In genomic region chr6:17493286-17493685, GRCh38 we compare ENCODE assay signal across 16 cellular contexts.
DNase-seq lines count a peak whose midpoint lies in the region; ATAC-seq and TF ChIP-seq lines count a peak whose summit lies in the region.
"Had no signal": no experiment of that assay in that cellular context is flagged by ENCODE, and none has a peak within 500 bp of the region (broad histone marks: within the 10 kb centered on the region; RNA-seq: fewer than 3 reads in every experiment).

No MANE protein-coding gene starts in this region.

- H3K27ac ChIP-seq in rectal smooth muscle tissue (ENCODE audit: low read depth, low read length) (peak overlapping the region; percentile 72), vagina (no peak overlapping the region)
- H3K27ac ChIP-seq: testis had no signal

- no peaks in the 10 kb centered on the region for H3K27me3 ChIP-seq in rectal smooth muscle tissue (ENCODE audit: control insufficient read depth, insufficient read depth, low read length)
- no peaks in the 10 kb centered on the region for H3K27me3 ChIP-seq in vagina
- H3K27me3 ChIP-seq: testis had no signal

- intact Hi-C loops in vagina (cut with DNase I) = no loop called here

- H3K36me3 ChIP-seq in rectal smooth muscle tissue (ENCODE audit: control insufficient read depth, insufficient read depth, low read length) = no peaks in the 10 kb centered on the region
- no peaks in the 10 kb centered on the region for H3K36me3 ChIP-seq in vagina

- no peak for ATAC-seq in HG02763 (IDR thresholded peaks at IDR 0.05; ENCODE audit: unreplicated experiment)
- ATAC-seq: activated naive CD8-positive, alpha-beta T cell treated with anti-CD3 and anti-CD28 coated beads, Interleukin-2, amount 50 U/mL, for 24 hours; mucosa of descending colon had no signal

- DNase-seq in EL = peak; percentile 76
- DNase-seq in T1000 (lab: John Stamatoyannopoulos, UW) = peak; percentile 36
- DNase-seq in fibroblast of the aortic adventitia (ENCODE audit: low read depth) = peak; percentile 29
- no peak for DNase-seq in middle frontal gyrus (ENCODE audit: extremely low spot score, low spot score)
- no peak for DNase-seq in stimulated activated CD4-positive, alpha-beta T cell treated with anti-CD3 and anti-CD28 coated beads, Interleukin-4, amount 100 ng/mL, for 1 hour
- DNase-seq in vagina (ENCODE audit: extremely low spot score in 2 of 2) = no peak
- DNase-seq: activated CD4-positive, alpha-beta memory T cell treated with anti-CD3 and anti-CD28 coated beads for 36 hours; activated naive CD8-positive, alpha-beta T cell treated with anti-CD3 and anti-CD28 coated beads, Interleukin-2, amount 50 U/mL, for 24 hours; Caco-2; foreskin melanocyte; mucosa of descending colon; NCI-H1694; SIG-M5; testis had no signal

- no peaks in the 10 kb centered on the region for H3K9me3 ChIP-seq in vagina
- H3K9me3 ChIP-seq: Caco-2, mucosa of descending colon, testis had no signal

- TF ChIP-seq CTCF in fibroblast of the aortic adventitia (IDR thresholded peaks at IDR 0.05; ENCODE audit: insufficient read depth, low read length) (no peak), vagina (IDR thresholded peaks at IDR 0.05) (no peak)

- TF ChIP-seq POLR2A in vagina (IDR thresholded peaks at IDR 0.05) = no peak

- peaks cover 27% of the 10 kb centered on the region for H3K4me1 ChIP-seq in rectal smooth muscle tissue (ENCODE audit: control insufficient read depth, insufficient read depth, low read length)
- H3K4me1 ChIP-seq in vagina = peaks cover 20% of the 10 kb centered on the region
- H3K4me1 ChIP-seq: Caco-2, testis had no signal

- no peak overlapping the region for H3K4me3 ChIP-seq in fibroblast of the aortic adventitia (ENCODE audit: low read depth, low read length)
- no peak overlapping the region for H3K4me3 ChIP-seq in rectal smooth muscle tissue (ENCODE audit: low read length)
- no peak overlapping the region for H3K4me3 ChIP-seq in vagina
- H3K4me3 ChIP-seq: mucosa of descending colon, testis had no signal

- H3K9ac ChIP-seq in rectal smooth muscle tissue (ENCODE audit: low read length) = no peak overlapping the region

Comparison
In these comparisons a context has a peak if more than half of its experiments do, and no peak if none do; other contexts are left out.
1. DNase-seq: peak in EL (single experiment), T1000 (single experiment) and fibroblast of the aortic adventitia (single experiment); none in middle frontal gyrus (single experiment), stimulated activated CD4-positive, alpha-beta T cell treated with anti-CD3 and anti-CD28 coated beads, Interleukin-4, amount 100 ng/mL, for 1 hour (single experiment) and vagina (0 of 2).